In the genomic region with DNA sequence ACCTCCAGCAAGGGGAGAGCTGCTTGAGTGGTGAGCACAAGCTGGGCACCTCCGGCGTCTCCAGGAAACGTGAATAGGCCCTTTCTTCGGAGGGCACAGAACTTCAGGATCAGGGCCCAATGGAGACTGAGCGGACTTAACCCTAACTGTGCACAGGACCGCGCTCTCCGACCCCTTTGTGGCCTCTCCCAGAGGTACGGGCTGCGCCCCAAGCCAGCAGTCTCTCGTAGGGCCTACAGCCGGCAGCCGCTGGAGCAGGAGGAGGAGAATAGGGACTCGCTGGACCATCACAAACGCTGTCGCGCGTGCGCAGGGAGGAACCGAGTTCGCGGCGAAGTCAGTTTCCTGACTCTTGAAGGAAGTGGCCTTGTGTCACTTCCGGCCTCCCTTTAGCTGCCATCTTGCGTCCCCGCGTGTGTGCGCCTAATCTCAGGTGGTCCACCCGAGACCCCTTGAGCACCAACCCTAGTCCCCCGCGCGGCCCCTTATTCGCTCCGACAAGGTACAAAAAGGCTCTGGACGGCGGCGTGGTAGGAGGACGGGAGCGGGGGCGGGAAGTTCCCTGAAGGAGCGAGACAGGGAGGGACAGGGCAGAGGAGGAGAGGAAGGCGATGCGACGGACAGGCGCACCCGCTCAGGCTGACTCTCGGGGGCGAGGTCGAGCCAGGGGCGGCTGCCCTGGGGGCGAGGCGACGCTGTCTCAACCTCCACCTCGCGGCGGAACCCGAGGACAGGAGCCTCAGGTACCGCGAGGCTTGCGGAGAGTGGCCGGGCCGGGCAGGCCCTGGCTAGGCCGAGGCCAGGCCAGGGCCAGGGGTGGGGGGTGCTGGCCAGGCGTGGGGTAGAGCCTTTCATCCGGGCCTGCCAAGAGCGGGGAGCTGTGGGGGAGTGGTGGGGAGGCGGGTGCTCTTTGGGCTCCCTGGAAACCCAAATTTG, we compare ENCODE assay signal across 1 cellular context.
A peak's percentile ranks its signal among the peaks of the same experiment; 100 is the strongest.
TF ChIP-seq lines count a peak whose summit lies in the region.

A gene (plus strand): TSS at position 386 of the 936 bp plus-strand sequence. CDS start 226 bp downstream, at position 612.

TF ChIP-seq in HEK293, 187 proteins besides CTCF, POLR2A, EP300 and RAD21 (continued from another document and continues in another):
- TF ChIP-seq, protein P1, sequence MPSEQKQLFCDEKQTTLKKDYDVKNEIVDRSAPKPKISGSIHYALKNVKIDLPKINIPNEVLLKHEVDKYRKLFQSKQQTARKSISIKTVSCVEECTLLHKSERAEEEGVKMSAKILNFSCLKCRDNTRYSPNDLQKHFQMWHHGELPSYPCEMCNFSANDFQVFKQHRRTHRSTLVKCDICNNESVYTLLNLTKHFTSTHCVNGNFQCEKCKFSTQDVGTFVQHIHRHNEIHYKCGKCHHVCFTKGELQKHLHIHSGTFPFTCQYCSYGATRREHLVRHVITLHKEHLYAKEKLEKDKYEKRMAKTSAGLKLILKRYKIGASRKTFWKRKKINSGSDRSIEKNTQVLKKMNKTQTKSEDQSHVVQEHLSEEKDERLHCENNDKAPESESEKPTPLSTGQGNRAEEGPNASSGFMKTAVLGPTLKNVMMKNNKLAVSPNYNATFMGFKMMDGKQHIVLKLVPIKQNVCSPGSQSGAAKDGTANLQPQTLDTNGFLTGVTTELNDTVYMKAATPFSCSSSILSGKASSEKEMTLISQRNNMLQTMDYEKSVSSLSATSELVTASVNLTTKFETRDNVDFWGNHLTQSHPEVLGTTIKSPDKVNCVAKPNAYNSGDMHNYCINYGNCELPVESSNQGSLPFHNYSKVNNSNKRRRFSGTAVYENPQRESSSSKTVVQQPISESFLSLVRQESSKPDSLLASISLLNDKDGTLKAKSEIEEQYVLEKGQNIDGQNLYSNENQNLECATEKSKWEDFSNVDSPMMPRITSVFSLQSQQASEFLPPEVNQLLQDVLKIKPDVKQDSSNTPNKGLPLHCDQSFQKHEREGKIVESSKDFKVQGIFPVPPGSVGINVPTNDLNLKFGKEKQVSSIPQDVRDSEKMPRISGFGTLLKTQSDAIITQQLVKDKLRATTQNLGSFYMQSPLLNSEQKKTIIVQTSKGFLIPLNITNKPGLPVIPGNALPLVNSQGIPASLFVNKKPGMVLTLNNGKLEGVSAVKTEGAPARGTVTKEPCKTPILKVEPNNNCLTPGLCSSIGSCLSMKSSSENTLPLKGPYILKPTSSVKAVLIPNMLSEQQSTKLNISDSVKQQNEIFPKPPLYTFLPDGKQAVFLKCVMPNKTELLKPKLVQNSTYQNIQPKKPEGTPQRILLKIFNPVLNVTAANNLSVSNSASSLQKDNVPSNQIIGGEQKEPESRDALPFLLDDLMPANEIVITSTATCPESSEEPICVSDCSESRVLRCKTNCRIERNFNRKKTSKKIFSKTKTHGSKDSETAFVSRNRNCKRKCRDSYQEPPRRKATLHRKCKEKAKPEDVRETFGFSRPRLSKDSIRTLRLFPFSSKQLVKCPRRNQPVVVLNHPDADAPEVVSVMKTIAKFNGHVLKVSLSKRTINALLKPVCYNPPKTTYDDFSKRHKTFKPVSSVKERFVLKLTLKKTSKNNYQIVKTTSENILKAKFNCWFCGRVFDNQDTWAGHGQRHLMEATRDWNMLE (tag by site-specific recombination; conservative IDR thresholded peaks at IDR 0.05; ENCODE audit: low read depth), result no peak; the same call in none of the 2 replicates
- TF ChIP-seq MZF1 (tag by site-specific recombination; IDR thresholded peaks at IDR 0.05; ENCODE audit: borderline replicate concordance), result no peak
- TF ChIP-seq, protein P2, sequence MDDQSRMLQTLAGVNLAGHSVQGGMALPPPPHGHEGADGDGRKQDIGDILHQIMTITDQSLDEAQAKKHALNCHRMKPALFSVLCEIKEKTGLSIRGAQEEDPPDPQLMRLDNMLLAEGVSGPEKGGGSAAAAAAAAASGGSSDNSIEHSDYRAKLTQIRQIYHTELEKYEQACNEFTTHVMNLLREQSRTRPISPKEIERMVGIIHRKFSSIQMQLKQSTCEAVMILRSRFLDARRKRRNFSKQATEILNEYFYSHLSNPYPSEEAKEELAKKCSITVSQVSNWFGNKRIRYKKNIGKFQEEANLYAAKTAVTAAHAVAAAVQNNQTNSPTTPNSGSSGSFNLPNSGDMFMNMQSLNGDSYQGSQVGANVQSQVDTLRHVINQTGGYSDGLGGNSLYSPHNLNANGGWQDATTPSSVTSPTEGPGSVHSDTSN (CRISPR knock-in tag; IDR thresholded peaks at IDR 0.05), result peak; percentile 69
- TF ChIP-seq ZNF132 (tag by site-specific recombination; IDR thresholded peaks at IDR 0.05; ENCODE audit: borderline replicate concordance), result no peak
- TF ChIP-seq ZNF19 (tag by site-specific recombination; IDR thresholded peaks at IDR 0.05; ENCODE audit: low read depth), result no peak
- TF ChIP-seq, protein P3, sequence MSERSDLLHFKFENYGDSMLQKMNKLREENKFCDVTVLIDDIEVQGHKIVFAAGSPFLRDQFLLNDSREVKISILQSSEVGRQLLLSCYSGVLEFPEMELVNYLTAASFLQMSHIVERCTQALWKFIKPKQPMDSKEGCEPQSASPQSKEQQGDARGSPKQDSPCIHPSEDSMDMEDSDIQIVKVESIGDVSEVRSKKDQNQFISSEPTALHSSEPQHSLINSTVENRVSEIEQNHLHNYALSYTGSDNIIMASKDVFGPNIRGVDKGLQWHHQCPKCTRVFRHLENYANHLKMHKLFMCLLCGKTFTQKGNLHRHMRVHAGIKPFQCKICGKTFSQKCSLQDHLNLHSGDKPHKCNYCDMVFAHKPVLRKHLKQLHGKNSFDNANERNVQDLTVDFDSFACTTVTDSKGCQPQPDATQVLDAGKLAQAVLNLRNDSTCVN (tag by site-specific recombination; optimal IDR thresholded peaks at IDR 0.05), result peak; percentile 71
- peak; percentile 67 for TF ChIP-seq ZBTB17 (tag by site-specific recombination; IDR thresholded peaks at IDR 0.05)
- no peak for TF ChIP-seq FEZF1 (tag by site-specific recombination; IDR thresholded peaks at IDR 0.05)
- TF ChIP-seq KLF16 (tag by site-specific recombination; IDR thresholded peaks at IDR 0.05), result peak; percentile 75
- no peak for TF ChIP-seq ZNF664 (tag by site-specific recombination; IDR thresholded peaks at IDR 0.05)
- no peak; the same call in 1 of the 2 replicates for TF ChIP-seq ZFP69B (tag by site-specific recombination; IDR thresholded peaks at IDR 0.05)
- no peak for TF ChIP-seq HOXC10 (CRISPR knock-in tag; IDR thresholded peaks at IDR 0.05)
- TF ChIP-seq, protein P4, sequence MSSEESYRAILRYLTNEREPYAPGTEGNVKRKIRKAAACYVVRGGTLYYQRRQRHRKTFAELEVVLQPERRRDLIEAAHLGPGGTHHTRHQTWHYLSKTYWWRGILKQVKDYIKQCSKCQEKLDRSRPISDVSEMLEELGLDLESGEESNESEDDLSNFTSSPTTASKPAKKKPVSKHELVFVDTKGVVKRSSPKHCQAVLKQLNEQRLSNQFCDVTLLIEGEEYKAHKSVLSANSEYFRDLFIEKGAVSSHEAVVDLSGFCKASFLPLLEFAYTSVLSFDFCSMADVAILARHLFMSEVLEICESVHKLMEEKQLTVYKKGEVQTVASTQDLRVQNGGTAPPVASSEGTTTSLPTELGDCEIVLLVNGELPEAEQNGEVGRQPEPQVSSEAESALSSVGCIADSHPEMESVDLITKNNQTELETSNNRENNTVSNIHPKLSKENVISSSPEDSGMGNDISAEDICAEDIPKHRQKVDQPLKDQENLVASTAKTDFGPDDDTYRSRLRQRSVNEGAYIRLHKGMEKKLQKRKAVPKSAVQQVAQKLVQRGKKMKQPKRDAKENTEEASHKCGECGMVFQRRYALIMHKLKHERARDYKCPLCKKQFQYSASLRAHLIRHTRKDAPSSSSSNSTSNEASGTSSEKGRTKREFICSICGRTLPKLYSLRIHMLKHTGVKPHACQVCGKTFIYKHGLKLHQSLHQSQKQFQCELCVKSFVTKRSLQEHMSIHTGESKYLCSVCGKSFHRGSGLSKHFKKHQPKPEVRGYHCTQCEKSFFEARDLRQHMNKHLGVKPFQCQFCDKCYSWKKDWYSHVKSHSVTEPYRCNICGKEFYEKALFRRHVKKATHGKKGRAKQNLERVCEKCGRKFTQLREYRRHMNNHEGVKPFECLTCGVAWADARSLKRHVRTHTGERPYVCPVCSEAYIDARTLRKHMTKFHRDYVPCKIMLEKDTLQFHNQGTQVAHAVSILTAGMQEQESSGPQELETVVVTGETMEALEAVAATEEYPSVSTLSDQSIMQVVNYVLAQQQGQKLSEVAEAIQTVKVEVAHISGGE (tag by site-specific recombination; conservative IDR thresholded peaks at IDR 0.05; ENCODE audit: low read depth), result peak; percentile 95
- no peak for TF ChIP-seq TCF7L2 (IDR thresholded peaks at IDR 0.05; ENCODE audit: borderline replicate concordance, low read depth, low read length)
- TF ChIP-seq ZNF266 (tag by site-specific recombination; IDR thresholded peaks at IDR 0.05; ENCODE audit: low read depth), result no peak
- TF ChIP-seq ZNF155 (tag by site-specific recombination; IDR thresholded peaks at IDR 0.05), result no peak
- TF ChIP-seq, protein P5, sequence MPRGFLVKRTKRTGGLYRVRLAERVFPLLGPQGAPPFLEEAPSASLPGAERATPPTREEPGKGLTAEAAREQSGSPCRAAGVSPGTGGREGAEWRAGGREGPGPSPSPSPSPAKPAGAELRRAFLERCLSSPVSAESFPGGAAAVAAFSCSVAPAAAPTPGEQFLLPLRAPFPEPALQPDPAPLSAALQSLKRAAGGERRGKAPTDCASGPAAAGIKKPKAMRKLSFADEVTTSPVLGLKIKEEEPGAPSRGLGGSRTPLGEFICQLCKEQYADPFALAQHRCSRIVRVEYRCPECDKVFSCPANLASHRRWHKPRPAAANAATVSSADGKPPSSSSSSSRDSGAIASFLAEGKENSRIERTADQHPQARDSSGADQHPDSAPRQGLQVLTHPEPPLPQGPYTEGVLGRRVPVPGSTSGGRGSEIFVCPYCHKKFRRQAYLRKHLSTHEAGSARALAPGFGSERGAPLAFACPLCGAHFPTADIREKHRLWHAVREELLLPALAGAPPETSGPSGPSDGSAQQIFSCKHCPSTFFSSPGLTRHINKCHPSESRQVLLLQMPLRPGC (tag by site-specific recombination; IDR thresholded peaks at IDR 0.05), result no peak
- TF ChIP-seq, protein P6, sequence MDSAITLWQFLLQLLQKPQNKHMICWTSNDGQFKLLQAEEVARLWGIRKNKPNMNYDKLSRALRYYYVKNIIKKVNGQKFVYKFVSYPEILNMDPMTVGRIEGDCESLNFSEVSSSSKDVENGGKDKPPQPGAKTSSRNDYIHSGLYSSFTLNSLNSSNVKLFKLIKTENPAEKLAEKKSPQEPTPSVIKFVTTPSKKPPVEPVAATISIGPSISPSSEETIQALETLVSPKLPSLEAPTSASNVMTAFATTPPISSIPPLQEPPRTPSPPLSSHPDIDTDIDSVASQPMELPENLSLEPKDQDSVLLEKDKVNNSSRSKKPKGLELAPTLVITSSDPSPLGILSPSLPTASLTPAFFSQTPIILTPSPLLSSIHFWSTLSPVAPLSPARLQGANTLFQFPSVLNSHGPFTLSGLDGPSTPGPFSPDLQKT (IDR thresholded peaks at IDR 0.05; ENCODE audit: borderline replicate concordance, low read depth, low read length), result no peak
- no peak; the same call in 1 of the 2 replicates for TF ChIP-seq GLIS1 (tag by site-specific recombination; IDR thresholded peaks at IDR 0.05)
- no peak for TF ChIP-seq ZNF292 (tag by site-specific recombination; IDR thresholded peaks at IDR 0.05; ENCODE audit: borderline replicate concordance, low read depth)
- TF ChIP-seq ZNF121 (tag by site-specific recombination; IDR thresholded peaks at IDR 0.05), result 0 out of 2 replicates have a peak, but pooled peaks have one; percentile 38
- no peak for TF ChIP-seq KLF9 (tag by site-specific recombination; IDR thresholded peaks at IDR 0.05; ENCODE audit: low read depth)
- no peak for TF ChIP-seq ZNF169 (tag by site-specific recombination; IDR thresholded peaks at IDR 0.05)
- TF ChIP-seq ZNF830 (tag by site-specific recombination; IDR thresholded peaks at IDR 0.05; ENCODE audit: low read depth), result no peak
- no peak for TF ChIP-seq ZNF777 (tag by site-specific recombination; IDR thresholded peaks at IDR 0.05; ENCODE audit: borderline replicate concordance)
- no peak for TF ChIP-seq ZNF48 (tag by site-specific recombination; IDR thresholded peaks at IDR 0.05)
- TF ChIP-seq ZNF701 (tag by site-specific recombination; IDR thresholded peaks at IDR 0.05), result no peak
- TF ChIP-seq ZXDB (tag by site-specific recombination; IDR thresholded peaks at IDR 0.05), result peak; percentile 76
- TF ChIP-seq ZEB2 (tag by site-specific recombination; IDR thresholded peaks at IDR 0.05), result 0 out of 2 replicates have a peak, but pooled peaks have one; percentile 49
- no peak; the same call in 1 of the 2 replicates for TF ChIP-seq SP3 (tag by site-specific recombination; IDR thresholded peaks at IDR 0.05)
- TF ChIP-seq ZSCAN30 (tag by site-specific recombination; IDR thresholded peaks at IDR 0.05), result peak; percentile 78
- TF ChIP-seq ZNF114 (tag by site-specific recombination; IDR thresholded peaks at IDR 0.05), result no peak
- TF ChIP-seq ZNF561 (tag by site-specific recombination; IDR thresholded peaks at IDR 0.05; ENCODE audit: borderline replicate concordance), result peak; percentile 67
- no peak; the same call in 1 of the 2 replicates for TF ChIP-seq ZNF324 (tag by site-specific recombination; IDR thresholded peaks at IDR 0.05)
- TF ChIP-seq ZNF791 (tag by site-specific recombination; IDR thresholded peaks at IDR 0.05), result no peak
- TF ChIP-seq ZNF214 (tag by site-specific recombination; IDR thresholded peaks at IDR 0.05; ENCODE audit: borderline replicate concordance), result no peak
- peak; percentile 78 for TF ChIP-seq EGR2 (tag by site-specific recombination; IDR thresholded peaks at IDR 0.05; ENCODE audit: low read depth)
- TF ChIP-seq, protein P7, sequence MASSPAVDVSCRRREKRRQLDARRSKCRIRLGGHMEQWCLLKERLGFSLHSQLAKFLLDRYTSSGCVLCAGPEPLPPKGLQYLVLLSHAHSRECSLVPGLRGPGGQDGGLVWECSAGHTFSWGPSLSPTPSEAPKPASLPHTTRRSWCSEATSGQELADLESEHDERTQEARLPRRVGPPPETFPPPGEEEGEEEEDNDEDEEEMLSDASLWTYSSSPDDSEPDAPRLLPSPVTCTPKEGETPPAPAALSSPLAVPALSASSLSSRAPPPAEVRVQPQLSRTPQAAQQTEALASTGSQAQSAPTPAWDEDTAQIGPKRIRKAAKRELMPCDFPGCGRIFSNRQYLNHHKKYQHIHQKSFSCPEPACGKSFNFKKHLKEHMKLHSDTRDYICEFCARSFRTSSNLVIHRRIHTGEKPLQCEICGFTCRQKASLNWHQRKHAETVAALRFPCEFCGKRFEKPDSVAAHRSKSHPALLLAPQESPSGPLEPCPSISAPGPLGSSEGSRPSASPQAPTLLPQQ (tag by site-specific recombination; IDR thresholded peaks at IDR 0.05), result 0 out of 2 replicates have a peak, but pooled peaks have one; percentile 62
- no peak for TF ChIP-seq ZNF560 (tag by site-specific recombination; IDR thresholded peaks at IDR 0.05; ENCODE audit: borderline replicate concordance)
- peak; percentile 64 for TF ChIP-seq ZFP37 (tag by site-specific recombination; IDR thresholded peaks at IDR 0.05)
- TF ChIP-seq, protein P8, sequence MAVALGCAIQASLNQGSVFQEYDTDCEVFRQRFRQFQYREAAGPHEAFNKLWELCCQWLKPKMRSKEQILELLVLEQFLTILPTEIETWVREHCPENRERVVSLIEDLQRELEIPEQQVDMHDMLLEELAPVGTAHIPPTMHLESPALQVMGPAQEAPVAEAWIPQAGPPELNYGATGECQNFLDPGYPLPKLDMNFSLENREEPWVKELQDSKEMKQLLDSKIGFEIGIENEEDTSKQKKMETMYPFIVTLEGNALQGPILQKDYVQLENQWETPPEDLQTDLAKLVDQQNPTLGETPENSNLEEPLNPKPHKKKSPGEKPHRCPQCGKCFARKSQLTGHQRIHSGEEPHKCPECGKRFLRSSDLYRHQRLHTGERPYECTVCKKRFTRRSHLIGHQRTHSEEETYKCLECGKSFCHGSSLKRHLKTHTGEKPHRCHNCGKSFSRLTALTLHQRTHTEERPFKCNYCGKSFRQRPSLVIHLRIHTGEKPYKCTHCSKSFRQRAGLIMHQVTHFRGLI (tag by site-specific recombination; IDR thresholded peaks at IDR 0.05), result no peak
